ENCODE assay signal across 1 cellular context in genomic region chr17:28370035-28370743, GRCh38.
TF ChIP-seq lines count a peak whose summit lies in the region.

VTN (minus strand) TSS chr17:28370307; CDS start chr17:28370203, 104 bp downstream.

TF ChIP-seq in HepG2, 621 proteins besides CTCF, POLR2A, EP300 and RAD21 (continued from another document and continues in another):
- no peak for TF ChIP-seq FOXO4 (CRISPR knock-in tag; conservative IDR thresholded peaks at IDR 0.05)
- no peak for TF ChIP-seq ETS1 (CRISPR knock-in tag; IDR thresholded peaks at IDR 0.05)
- TF ChIP-seq HOXA3 (CRISPR knock-in tag; IDR thresholded peaks at IDR 0.05): peak; percentile 95
- peak; percentile 96 for TF ChIP-seq SKIL (CRISPR knock-in tag; IDR thresholded peaks at IDR 0.05; ENCODE audit: borderline replicate concordance)
- TF ChIP-seq KDM5A (IDR thresholded peaks at IDR 0.05; ENCODE audit: borderline replicate concordance, low read length): no peak
- TF ChIP-seq JARID2 (CRISPR knock-in tag; IDR thresholded peaks at IDR 0.05; ENCODE audit: insufficient replicate concordance): peak; percentile 55
- TF ChIP-seq ZNF329 (CRISPR knock-in tag; IDR thresholded peaks at IDR 0.05; ENCODE audit: low read depth): no peak
- TF ChIP-seq SNRNP70 (IDR thresholded peaks at IDR 0.05; ENCODE audit: low read depth, low read length): no peak
- no peak for TF ChIP-seq HES4 (CRISPR knock-in tag; IDR thresholded peaks at IDR 0.05; ENCODE audit: borderline replicate concordance)
- no peak for TF ChIP-seq E2F1 (CRISPR knock-in tag; IDR thresholded peaks at IDR 0.05)
- no peak for TF ChIP-seq ZNF407 (CRISPR knock-in tag; IDR thresholded peaks at IDR 0.05; ENCODE audit: not compliant biosample characterization)
- 0 out of 2 replicates have a peak, but pooled peaks have one; percentile 66 for TF ChIP-seq DZIP1 (CRISPR knock-in tag; IDR thresholded peaks at IDR 0.05)
- no peak for TF ChIP-seq SIN3B (IDR thresholded peaks at IDR 0.05; ENCODE audit: low read length)
- TF ChIP-seq MTF1 (CRISPR knock-in tag; IDR thresholded peaks at IDR 0.05): no peak
- TF ChIP-seq ONECUT2 (CRISPR knock-in tag; IDR thresholded peaks at IDR 0.05): peak; percentile 96
- TF ChIP-seq SMAD1 (CRISPR knock-in tag; IDR thresholded peaks at IDR 0.05; ENCODE audit: borderline replicate concordance, low read depth): no peak
- TF ChIP-seq ZFY (CRISPR knock-in tag; IDR thresholded peaks at IDR 0.05): peak; percentile 46; the same call in 1 of the 2 replicates
- TF ChIP-seq AKNA (CRISPR knock-in tag; IDR thresholded peaks at IDR 0.05; ENCODE audit: borderline replicate concordance): no peak
- TF ChIP-seq ZBTB42 (CRISPR knock-in tag; IDR thresholded peaks at IDR 0.05): no peak
- TF ChIP-seq GPN1 (CRISPR knock-in tag; IDR thresholded peaks at IDR 0.05; ENCODE audit: borderline replicate concordance): no peak
- peak; percentile 91 for TF ChIP-seq NCOA2 (CRISPR knock-in tag; IDR thresholded peaks at IDR 0.05)
- TF ChIP-seq DRAP1 (CRISPR knock-in tag; IDR thresholded peaks at IDR 0.05): peak; percentile 74
- TF ChIP-seq E2F2 (CRISPR knock-in tag; IDR thresholded peaks at IDR 0.05; ENCODE audit: borderline replicate concordance): no peak; the same call in 1 of the 2 replicates
- peak; percentile 65; the same call in 1 of the 2 replicates for TF ChIP-seq ZBTB21 (CRISPR knock-in tag; IDR thresholded peaks at IDR 0.05)
- peak; percentile 41 for TF ChIP-seq SMC3 (IDR thresholded peaks at IDR 0.05; ENCODE audit: low read length)
- TF ChIP-seq SP2 (CRISPR knock-in tag; IDR thresholded peaks at IDR 0.05): no peak
- no peak for TF ChIP-seq PAX8 (CRISPR knock-in tag; IDR thresholded peaks at IDR 0.05; ENCODE audit: borderline replicate concordance)
- TF ChIP-seq TEAD3 (CRISPR knock-in tag; optimal IDR thresholded peaks at IDR 0.05; ENCODE audit: borderline replicate concordance): peak; percentile 98
- no peak for TF ChIP-seq ZNF670 (CRISPR knock-in tag; IDR thresholded peaks at IDR 0.05; ENCODE audit: borderline replicate concordance)
- TF ChIP-seq NCOA1 (CRISPR knock-in tag; IDR thresholded peaks at IDR 0.05): no peak; the same call in 1 of the 2 replicates
- peak; percentile 86 for TF ChIP-seq PPARG (CRISPR knock-in tag; conservative IDR thresholded peaks at IDR 0.05)
- TF ChIP-seq SKI (IDR thresholded peaks at IDR 0.05; ENCODE audit: partially characterized antibody): peak; percentile 95
- peak; percentile 94 for TF ChIP-seq MED1 (CRISPR knock-in tag; IDR thresholded peaks at IDR 0.05)
- peak; percentile 90 for TF ChIP-seq HNRNPL (IDR thresholded peaks at IDR 0.05; ENCODE audit: low read depth, low read length)
